13 cellular contexts compared by ENCODE assay signal in genomic region chr4:95640337-95640736, GRCh38.
"Had no signal": no experiment of that assay in that cellular context is flagged by ENCODE, and none has a peak within 500 bp of the region (broad histone marks: within the 10 kb centered on the region; RNA-seq: fewer than 3 reads in every experiment).

No MANE protein-coding gene starts in this region.

- ATAC-seq: effector memory CD8-positive, alpha-beta T cell; mucosa of descending colon; naive thymus-derived CD8-positive, alpha-beta T cell; stimulated activated naive CD8-positive, alpha-beta T cell treated with anti-CD3 and anti-CD28 coated beads, Interleukin-15, amount 100 ng/mL, for 72 hours had no signal

- H3K9me3 ChIP-seq: mucosa of descending colon, transverse colon had no signal

- H3K36me3 ChIP-seq: transverse colon, WERI-Rb-1 had no signal

- H3K4me1 ChIP-seq: transverse colon had no signal

- H3K36me3 Mint-ChIP-seq: naive thymus-derived CD8-positive, alpha-beta T cell had no signal

- H3K27me3 Mint-ChIP-seq: effector memory CD8-positive, alpha-beta T cell; stimulated activated naive CD8-positive, alpha-beta T cell treated with anti-CD3 and anti-CD28 coated beads, Interleukin-15, amount 100 ng/mL, for 72 hours had no signal

- H3K27ac Mint-ChIP-seq: effector memory CD8-positive, alpha-beta T cell; naive thymus-derived CD8-positive, alpha-beta T cell had no signal

- H3K9me3 Mint-ChIP-seq: stimulated activated naive CD8-positive, alpha-beta T cell treated with anti-CD3 and anti-CD28 coated beads, Interleukin-15, amount 100 ng/mL, for 72 hours had no signal

- H3K4me1 Mint-ChIP-seq: naive thymus-derived CD8-positive, alpha-beta T cell; stimulated activated naive CD8-positive, alpha-beta T cell treated with anti-CD3 and anti-CD28 coated beads, Interleukin-15, amount 100 ng/mL, for 72 hours had no signal

- H3K4me3 ChIP-seq: coronary artery, mucosa of descending colon, transverse colon had no signal

- DNase-seq: activated CD4-positive, alpha-beta T cell treated with anti-CD3 and anti-CD28 coated beads for 4 hours; activated naive CD4-positive, alpha-beta T cell treated with Interleukin-2 at 50 U/mL for 16 hours; effector memory CD8-positive, alpha-beta T cell; kidney glomerular epithelial cell; mucosa of descending colon; naive thymus-derived CD8-positive, alpha-beta T cell; stimulated activated CD4-positive, alpha-beta T cell treated with anti-CD3 and anti-CD28 coated beads, Interleukin-12 subunit alpha, Interleukin-12 subunit beta, amount 100 ng/mL, for 4 hours; stimulated activated CD4-positive, alpha-beta T cell treated with anti-CD3 and anti-CD28 coated beads, Interleukin-2, amount 100 ng/mL, for 48 hours; stimulated activated naive CD8-positive, alpha-beta T cell treated with anti-CD3 and anti-CD28 coated beads, Interleukin-15, amount 100 ng/mL, for 72 hours; T-helper 9 cell; transverse colon; WERI-Rb-1 had no signal

- H3K27ac ChIP-seq: coronary artery, transverse colon, WERI-Rb-1 had no signal

- H3K27me3 ChIP-seq: transverse colon had no signal

- H3K4me3 Mint-ChIP-seq: effector memory CD8-positive, alpha-beta T cell; naive thymus-derived CD8-positive, alpha-beta T cell; stimulated activated naive CD8-positive, alpha-beta T cell treated with anti-CD3 and anti-CD28 coated beads, Interleukin-15, amount 100 ng/mL, for 72 hours had no signal
